In genomic region chr14:101199028-101199770, GRCh38 we compare ENCODE assay signal across 14 cellular contexts.
"Had no signal": no experiment of that assay in that cellular context is flagged by ENCODE, and none has a peak within 500 bp of the region (broad histone marks: within the 10 kb centered on the region; RNA-seq: fewer than 3 reads in every experiment).

No MANE protein-coding gene starts in this region.

- DNase-seq: activated B cell treated with CpG ODN at 0.5 μM for 24 hours; activated CD4-positive, alpha-beta T cell treated with anti-CD3 and anti-CD28 coated beads, Interleukin-2, amount 10 ng/mL, durations not matched to agents 7 days and 5 days; activated gamma-delta T cell treated with Interleukin-2 at 50 U/mL for 16 hours; activated naive CD8-positive, alpha-beta T cell treated with anti-CD3 and anti-CD28 coated beads for 36 hours; activated T-cell treated with anti-CD3 and anti-CD28 coated beads, Interleukin-2, amount 50 U/mL, for 4 hours; anterior cingulate cortex; foreskin melanocyte; stimulated activated CD4-positive, alpha-beta T cell treated with anti-CD3 and anti-CD28 coated beads, Interleukin-2, amount 100 ng/mL, for 48 hours; stimulated activated naive CD4-positive, alpha-beta T cell treated with Interleukin-2 at 50 U/mL for 16 hours had no signal

- H3K4me3 Mint-ChIP-seq: activated B cell treated with CpG ODN at 0.5 μM for 24 hours; activated CD4-positive, alpha-beta T cell treated with anti-CD3 and anti-CD28 coated beads, Interleukin-2, amount 10 ng/mL, durations not matched to agents 7 days and 5 days; activated naive CD8-positive, alpha-beta T cell treated with anti-CD3 and anti-CD28 coated beads for 36 hours; activated T-cell treated with anti-CD3 and anti-CD28 coated beads, Interleukin-2, amount 50 U/mL, for 4 hours; T-helper 1 cell treated with Interleukin-12 subunit alpha and Interleukin-12 subunit beta and Interleukin-4 antibody, amounts not matched to agents 30 μg/mL and 1 μg/mL, for 36 hours had no signal

- H3K4me1 Mint-ChIP-seq: activated B cell treated with CpG ODN at 0.5 μM for 24 hours; activated CD4-positive, alpha-beta T cell treated with anti-CD3 and anti-CD28 coated beads, Interleukin-2, amount 10 ng/mL, durations not matched to agents 7 days and 5 days; activated naive CD8-positive, alpha-beta T cell treated with anti-CD3 and anti-CD28 coated beads for 36 hours had no signal

- ATAC-seq: activated T-cell treated with anti-CD3 and anti-CD28 coated beads, Interleukin-2, amount 50 U/mL, for 4 hours; heart left ventricle; left lung; psoas muscle; upper lobe of right lung had no signal

- H3K27me3 Mint-ChIP-seq: activated B cell treated with CpG ODN at 0.5 μM for 24 hours; activated CD4-positive, alpha-beta T cell treated with anti-CD3 and anti-CD28 coated beads, Interleukin-2, amount 10 ng/mL, durations not matched to agents 7 days and 5 days; activated naive CD8-positive, alpha-beta T cell treated with anti-CD3 and anti-CD28 coated beads for 36 hours had no signal

- H3K27ac Mint-ChIP-seq: activated B cell treated with CpG ODN at 0.5 μM for 24 hours; activated CD4-positive, alpha-beta T cell treated with anti-CD3 and anti-CD28 coated beads, Interleukin-2, amount 10 ng/mL, durations not matched to agents 7 days and 5 days; activated naive CD8-positive, alpha-beta T cell treated with anti-CD3 and anti-CD28 coated beads for 36 hours; T-helper 1 cell treated with Interleukin-12 subunit alpha and Interleukin-12 subunit beta and Interleukin-4 antibody, amounts not matched to agents 30 μg/mL and 1 μg/mL, for 36 hours had no signal

- H3K36me3 Mint-ChIP-seq: activated naive CD8-positive, alpha-beta T cell treated with anti-CD3 and anti-CD28 coated beads for 36 hours had no signal
